8 cellular contexts compared by ENCODE assay signal in genomic region chr10:125158528-125159485, GRCh38. TPM values are rescaled to one million over a fixed set of nuclear protein-coding genes. Genes with fewer than 3 reads are reported as not detected.
DNase-seq lines count a peak whose midpoint lies in the region; ATAC-seq and TF ChIP-seq lines count a peak whose summit lies in the region.

No MANE protein-coding gene starts in this region.

- H3K4me2 ChIP-seq in DND-41 (ENCODE audit: insufficient read depth, low read length), result peak overlapping the region; percentile 67
- H3K4me2 ChIP-seq in neural progenitor cell, result peak overlapping the region; percentile 98

- H3K4me3 Mint-ChIP-seq in activated CD8-positive, alpha-beta T cell treated with anti-CD3 and anti-CD28 coated beads, Interleukin-2, amount 10 ng/mL, durations not matched to agents 7 days and 5 days, result peak overlapping the region; percentile 69
- H3K4me3 Mint-ChIP-seq in neural progenitor cell, result peak overlapping the region; percentile 98

- peak overlapping the region; percentile 75 for H3K9ac ChIP-seq in DND-41 (ENCODE audit: low read depth, low read length)
- peak overlapping the region; percentile 52 for H3K9ac ChIP-seq in neural progenitor cell

- H3K36me3 ChIP-seq in DND-41 (ENCODE audit: insufficient read depth, low read length), result no peaks in the 10 kb centered on the region
- H3K36me3 ChIP-seq in neural progenitor cell, result no peaks in the 10 kb centered on the region

- H3K27me3 ChIP-seq in DND-41 (ENCODE audit: insufficient read depth, low read length, poor library complexity), result peaks cover 2% of the 10 kb centered on the region
- no peaks in the 10 kb centered on the region for H3K27me3 ChIP-seq in neural progenitor cell

- H3K9me3 ChIP-seq in DND-41 (ENCODE audit: insufficient read depth, low read length, severe bottlenecking) (no peaks in the 10 kb centered on the region), neural progenitor cell (ENCODE audit: low read depth) (no peaks in the 10 kb centered on the region)

- H3K4me1 ChIP-seq in DND-41 (ENCODE audit: insufficient read depth, low read length) (peaks cover 25% of the 10 kb centered on the region), neural progenitor cell (peaks cover 53% of the 10 kb centered on the region)

- POLR2A ChIA-PET in activated CD8-positive, alpha-beta T cell treated with anti-CD3 and anti-CD28 coated beads, Interleukin-2, amount 10 ng/mL, durations not matched to agents 7 days and 5 days (lab: Charles Lee), result no interaction called here

- no peaks in the 10 kb centered on the region for H3K9me3 Mint-ChIP-seq in activated CD8-positive, alpha-beta T cell treated with anti-CD3 and anti-CD28 coated beads, Interleukin-2, amount 10 ng/mL, durations not matched to agents 7 days and 5 days (ENCODE audit: insufficient read depth)
- H3K9me3 Mint-ChIP-seq in neural progenitor cell, result no peaks in the 10 kb centered on the region

- ATAC-seq in DND-41 (ENCODE audit: insufficient read depth, low read depth) (peak; percentile 15; the same call in 2 of the 3 replicates), HG03378 (IDR thresholded peaks at IDR 0.05; ENCODE audit: unreplicated experiment) (no peak), HG03469 (IDR thresholded peaks at IDR 0.05; ENCODE audit: unreplicated experiment) (no peak)
- ATAC-seq in activated CD8-positive, alpha-beta T cell treated with anti-CD3 and anti-CD28 coated beads, Interleukin-2, amount 10 ng/mL, durations not matched to agents 7 days and 5 days, result peak; percentile 55

- H4K20me1 ChIP-seq in DND-41 (ENCODE audit: insufficient read depth, low read length), result peaks cover 34% of the 10 kb centered on the region
- H4K20me1 ChIP-seq in neural progenitor cell (ENCODE audit: low read depth), result peaks cover 51% of the 10 kb centered on the region

- H3K4me3 ChIP-seq in DND-41 (ENCODE audit: low read depth in 1 of 2, low read length in 2 of 2), result peak overlapping the region; percentile 43 to 68; a peak in 3 of 4 replicates
- peak overlapping the region; percentile 93 for H3K4me3 ChIP-seq in neural progenitor cell

- H3K79me2 ChIP-seq in DND-41 (ENCODE audit: insufficient read depth, low read length), result peaks cover 56% of the 10 kb centered on the region
- H3K79me2 ChIP-seq in neural progenitor cell (ENCODE audit: low read depth), result peaks cover 61% of the 10 kb centered on the region

- CTCF ChIA-PET in activated CD8-positive, alpha-beta T cell treated with anti-CD3 and anti-CD28 coated beads, Interleukin-2, amount 10 ng/mL, durations not matched to agents 7 days and 5 days (lab: Charles Lee), result no interaction called here

- DNase-seq in DND-41 (peak; percentile 27), HT-29 (ENCODE audit: low spot score) (peak; percentile 50), germinal center (ENCODE audit: low spot score) (peak; percentile 51), neural progenitor cell (ENCODE audit: low spot score) (peak; percentile 55), iPS-NIHi7 (ENCODE audit: extremely low spot score) (no peak)
- no peak for DNase-seq in activated CD8-positive, alpha-beta T cell treated with anti-CD3 and anti-CD28 coated beads, Interleukin-2, amount 10 ng/mL, durations not matched to agents 7 days and 5 days

- peak overlapping the region; percentile 66 for H3K27ac ChIP-seq in DND-41 (ENCODE audit: low read length)
- peak overlapping the region; percentile 75 for H3K27ac ChIP-seq in neural progenitor cell

- peaks cover 52% of the 10 kb centered on the region for H3K27me3 Mint-ChIP-seq in activated CD8-positive, alpha-beta T cell treated with anti-CD3 and anti-CD28 coated beads, Interleukin-2, amount 10 ng/mL, durations not matched to agents 7 days and 5 days (ENCODE audit: low read depth)
- H3K27me3 Mint-ChIP-seq in neural progenitor cell (ENCODE audit: insufficient read depth, low read depth), result peaks cover 2% of the 10 kb centered on the region

- H3K36me3 Mint-ChIP-seq in activated CD8-positive, alpha-beta T cell treated with anti-CD3 and anti-CD28 coated beads, Interleukin-2, amount 10 ng/mL, durations not matched to agents 7 days and 5 days (ENCODE audit: low read depth), result no peaks in the 10 kb centered on the region
- H3K36me3 Mint-ChIP-seq in neural progenitor cell, result no peaks in the 10 kb centered on the region

- H3F3A ChIP-seq in neural progenitor cell (ENCODE audit: low read depth), result peaks cover 68% of the 10 kb centered on the region

- H3K27ac Mint-ChIP-seq in activated CD8-positive, alpha-beta T cell treated with anti-CD3 and anti-CD28 coated beads, Interleukin-2, amount 10 ng/mL, durations not matched to agents 7 days and 5 days, result no peak overlapping the region
- peak overlapping the region; percentile 99 for H3K27ac Mint-ChIP-seq in neural progenitor cell

- peaks cover 11% of the 10 kb centered on the region for H3K4me1 Mint-ChIP-seq in activated CD8-positive, alpha-beta T cell treated with anti-CD3 and anti-CD28 coated beads, Interleukin-2, amount 10 ng/mL, durations not matched to agents 7 days and 5 days (ENCODE audit: low read depth)
- peaks cover 50% of the 10 kb centered on the region for H3K4me1 Mint-ChIP-seq in neural progenitor cell

- H2AFZ ChIP-seq in DND-41 (ENCODE audit: low read depth, low read length) (peak overlapping the region; percentile 67), neural progenitor cell (replicated peaks) (no peak overlapping the region)

- TF ChIP-seq CTCF in DND-41 (IDR thresholded peaks at IDR 0.05; ENCODE audit: borderline replicate concordance, extremely low read depth, low read length, poor library complexity, severe bottlenecking) (no peak), neural progenitor cell (IDR thresholded peaks at IDR 0.05) (no peak)

RNA-seq across cellular contexts. Expression of gene CTBP2, which starts 1.6 kb away (rescaled TPM):
- 171 and 207 TPM in 2 replicates for total RNA-seq in HT-29 (2014; rRNA removed; shearing (Covaris generic))
- total RNA-seq in activated CD8-positive, alpha-beta T cell treated with anti-CD3 and anti-CD28 coated beads, Interleukin-2, amount 10 ng/mL, durations not matched to agents 7 days and 5 days, result under 1 TPM; 0.29 to 0.40 TPM
- total RNA-seq in neural progenitor cell (ENCODE audit: low replicate concordance), result 55.2 and 97.6 TPM in 2 replicates

Comparison
In these comparisons a context has a peak if more than half of its experiments do, and no peak if none do; other contexts are left out.
1. ATAC-seq: peak in DND-41 (single experiment) and activated CD8-positive, alpha-beta T cell treated with anti-CD3 and anti-CD28 coated beads, Interleukin-2, amount 10 ng/mL, durations not matched to agents 7 days and 5 days (single experiment); none in HG03378 (single experiment) and HG03469 (single experiment).
2. DNase-seq: peak in DND-41 (single experiment), HT-29 (single experiment), germinal center (single experiment) and neural progenitor cell (single experiment); none in activated CD8-positive, alpha-beta T cell treated with anti-CD3 and anti-CD28 coated beads, Interleukin-2, amount 10 ng/mL, durations not matched to agents 7 days and 5 days (single experiment) and iPS-NIHi7 (single experiment).
3. RNA of gene CTBP2, which starts 1.6 kb away (total RNA-seq): 171 to 207 TPM in HT-29 and 55.2 to 97.6 TPM in neural progenitor cell; 0.29 to 0.40 TPM in activated CD8-positive, alpha-beta T cell treated with anti-CD3 and anti-CD28 coated beads, Interleukin-2, amount 10 ng/mL, durations not matched to agents 7 days and 5 days; every median in the first group is over 10 times any median in the second.